In genomic region chr4:78829296-78829695, GRCh38 we compare ENCODE assay signal across 17 cellular contexts.
"Had no signal": no experiment of that assay in that cellular context is flagged by ENCODE, and none has a peak within 500 bp of the region (broad histone marks: within the 10 kb centered on the region; RNA-seq: fewer than 3 reads in every experiment).

No MANE protein-coding gene starts in this region.

- H3K36me3 ChIP-seq: breast epithelium, thoracic aorta had no signal

- H3K9me3 ChIP-seq: breast epithelium, thoracic aorta had no signal

- ATAC-seq: activated naive CD4-positive, alpha-beta T cell treated with anti-CD3 and anti-CD28 coated beads, Interleukin-2, amount 50 U/mL, for 72 hours; activated T-helper 17 cell treated with anti-CD3 and anti-CD28 coated beads, Interleukin-2, amount 50 U/mL, for 72 hours; foreskin keratinocyte; left ventricle myocardium superior; WTC11 had no signal

- H3K4me1 ChIP-seq: breast epithelium had no signal

- H3K27ac ChIP-seq: breast epithelium, epithelial cell of prostate, foreskin keratinocyte had no signal

- DNase-seq: activated CD4-positive, alpha-beta T cell treated with anti-CD3 and anti-CD28 coated beads, Interleukin-2, amount 10 ng/mL, durations not matched to agents 24 days and 14 days; activated T-cell treated with anti-CD3 and anti-CD28 coated beads for 4 hours; amniotic stem cell; effector CD8-positive, alpha-beta T cell; foreskin keratinocyte; head of caudate nucleus; left ventricle myocardium superior; mesendoderm; nephron progenitor cell; stimulated activated CD4-positive, alpha-beta T cell treated with anti-CD3 and anti-CD28 coated beads, Interleukin-4, amount 100 ng/mL, for 1 hour; stimulated activated CD8-positive, alpha-beta memory T cell treated with anti-CD3 and anti-CD28 coated beads, Interleukin-4, amount 100 ng/mL, for 48 hours had no signal

- H3K4me3 ChIP-seq: breast epithelium, thoracic aorta had no signal

- H3K27me3 ChIP-seq: breast epithelium, foreskin keratinocyte had no signal
